ENCODE assay signal across 1 cellular context in genomic region chr1:23402286-23403037, GRCh38.
TF ChIP-seq lines count a peak whose summit lies in the region.

No MANE protein-coding gene starts in this region.

TF ChIP-seq in SK-N-SH, 30 proteins besides CTCF, POLR2A, EP300 and RAD21 (continued from another document):
- TF ChIP-seq SMC3 (IDR thresholded peaks at IDR 0.05; ENCODE audit: low read depth, low read length), result no peak
